Comparison of ENCODE assay signal across 24 cellular contexts in genomic region chr6:167645383-167645782, GRCh38.
"Had no signal": no experiment of that assay in that cellular context is flagged by ENCODE, and none has a peak within 500 bp of the region (broad histone marks: within the 10 kb centered on the region; RNA-seq: fewer than 3 reads in every experiment).

No MANE protein-coding gene starts in this region.

- H3K27ac ChIP-seq: ascending aorta, Peyer's patch, RWPE1 had no signal

- H3K27me3 ChIP-seq: ascending aorta, Peyer's patch had no signal

- H3K9me3 Mint-ChIP-seq: activated naive CD4-positive, alpha-beta T cell treated with anti-CD3 and anti-CD28 coated beads, Interleukin-2, amount 50 U/mL, for 24 hours had no signal

- DNase-seq: activated CD4-positive, alpha-beta T cell treated with anti-CD3 and anti-CD28 coated beads for 48 hours; activated CD4-positive, alpha-beta T cell treated with anti-CD3 and anti-CD28 coated beads, Interleukin-2, amount 50 U/mL, for 4 hours; activated CD4-positive, CD25-positive, alpha-beta regulatory T cell treated with anti-CD3 and anti-CD28 coated beads, Interleukin-2, amount 50 U/mL, for 72 hours; activated CD8-positive, alpha-beta memory T cell treated with anti-CD3 and anti-CD28 coated beads, Interleukin-2, amount 50 U/mL, for 48 hours; activated CD8-positive, alpha-beta T cell treated with anti-CD3 and anti-CD28 coated beads, Interleukin-2, amount 10 ng/mL, durations not matched to agents 7 days and 5 days; activated naive CD4-positive, alpha-beta T cell; activated T-cell treated with anti-CD3 and anti-CD28 coated beads, Interleukin-2, amount 50 U/mL, for 1 hour; KG1; NCI-H1092; NCI-H1417 treated with DMSO at 0.1 percent for 48 hours; NCI-H1694; NCI-H2029; NCI-H2107; NCI-H2171 treated with DMSO at 0.1 percent for 48 hours; NCI-H226; NCI-H69; SHP77 treated with DMSO at 0.1 percent for 48 hours had no signal

- H3K36me3 ChIP-seq: ascending aorta, Peyer's patch had no signal

- H3K27me3 Mint-ChIP-seq: brain had no signal

- H3K4me1 ChIP-seq: ascending aorta, Peyer's patch had no signal

- H3K4me1 Mint-ChIP-seq: activated naive CD4-positive, alpha-beta T cell treated with anti-CD3 and anti-CD28 coated beads, Interleukin-2, amount 50 U/mL, for 24 hours had no signal

- ATAC-seq: activated CD8-positive, alpha-beta T cell treated with anti-CD3 and anti-CD28 coated beads, Interleukin-2, amount 10 ng/mL, durations not matched to agents 7 days and 5 days had no signal

- H3K27ac Mint-ChIP-seq: activated CD8-positive, alpha-beta T cell treated with anti-CD3 and anti-CD28 coated beads, Interleukin-2, amount 10 ng/mL, durations not matched to agents 7 days and 5 days; activated naive CD4-positive, alpha-beta T cell treated with anti-CD3 and anti-CD28 coated beads, Interleukin-2, amount 50 U/mL, for 24 hours; IgD-negative memory B cell; T-helper 1 cell treated with Interleukin-12 subunit alpha and Interleukin-12 subunit beta and Interleukin-4 antibody, amounts not matched to agents 30 μg/mL and 1 μg/mL, for 36 hours had no signal

- H3K36me3 Mint-ChIP-seq: activated naive CD4-positive, alpha-beta T cell treated with anti-CD3 and anti-CD28 coated beads, Interleukin-2, amount 50 U/mL, for 24 hours; brain; IgD-negative memory B cell had no signal

- H3K4me3 ChIP-seq: ascending aorta, Peyer's patch had no signal

- H3K4me3 Mint-ChIP-seq: activated CD8-positive, alpha-beta T cell treated with anti-CD3 and anti-CD28 coated beads, Interleukin-2, amount 10 ng/mL, durations not matched to agents 7 days and 5 days; activated naive CD4-positive, alpha-beta T cell treated with anti-CD3 and anti-CD28 coated beads, Interleukin-2, amount 50 U/mL, for 24 hours; brain; T-helper 1 cell treated with Interleukin-12 subunit alpha and Interleukin-12 subunit beta and Interleukin-4 antibody, amounts not matched to agents 30 μg/mL and 1 μg/mL, for 36 hours had no signal

- H3K9me3 ChIP-seq: ascending aorta, Peyer's patch had no signal
